Comparison of ENCODE assay signal across 1 cellular context in genomic region chr3:18758047-18758704, GRCh38.
TF ChIP-seq lines count a peak whose summit lies in the region.

No MANE protein-coding gene starts in this region.

TF ChIP-seq in GM23338, 12 proteins besides CTCF, POLR2A, EP300 and RAD21 (continued from another document):
- TF ChIP-seq, protein P1, sequence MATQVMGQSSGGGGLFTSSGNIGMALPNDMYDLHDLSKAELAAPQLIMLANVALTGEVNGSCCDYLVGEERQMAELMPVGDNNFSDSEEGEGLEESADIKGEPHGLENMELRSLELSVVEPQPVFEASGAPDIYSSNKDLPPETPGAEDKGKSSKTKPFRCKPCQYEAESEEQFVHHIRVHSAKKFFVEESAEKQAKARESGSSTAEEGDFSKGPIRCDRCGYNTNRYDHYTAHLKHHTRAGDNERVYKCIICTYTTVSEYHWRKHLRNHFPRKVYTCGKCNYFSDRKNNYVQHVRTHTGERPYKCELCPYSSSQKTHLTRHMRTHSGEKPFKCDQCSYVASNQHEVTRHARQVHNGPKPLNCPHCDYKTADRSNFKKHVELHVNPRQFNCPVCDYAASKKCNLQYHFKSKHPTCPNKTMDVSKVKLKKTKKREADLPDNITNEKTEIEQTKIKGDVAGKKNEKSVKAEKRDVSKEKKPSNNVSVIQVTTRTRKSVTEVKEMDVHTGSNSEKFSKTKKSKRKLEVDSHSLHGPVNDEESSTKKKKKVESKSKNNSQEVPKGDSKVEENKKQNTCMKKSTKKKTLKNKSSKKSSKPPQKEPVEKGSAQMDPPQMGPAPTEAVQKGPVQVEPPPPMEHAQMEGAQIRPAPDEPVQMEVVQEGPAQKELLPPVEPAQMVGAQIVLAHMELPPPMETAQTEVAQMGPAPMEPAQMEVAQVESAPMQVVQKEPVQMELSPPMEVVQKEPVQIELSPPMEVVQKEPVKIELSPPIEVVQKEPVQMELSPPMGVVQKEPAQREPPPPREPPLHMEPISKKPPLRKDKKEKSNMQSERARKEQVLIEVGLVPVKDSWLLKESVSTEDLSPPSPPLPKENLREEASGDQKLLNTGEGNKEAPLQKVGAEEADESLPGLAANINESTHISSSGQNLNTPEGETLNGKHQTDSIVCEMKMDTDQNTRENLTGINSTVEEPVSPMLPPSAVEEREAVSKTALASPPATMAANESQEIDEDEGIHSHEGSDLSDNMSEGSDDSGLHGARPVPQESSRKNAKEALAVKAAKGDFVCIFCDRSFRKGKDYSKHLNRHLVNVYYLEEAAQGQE (IDR thresholded peaks at IDR 0.05; ENCODE audit: unreplicated experiment): no peak
- TF ChIP-seq POLR2AphosphoS5 (IDR thresholded peaks at IDR 0.05; ENCODE audit: low read depth): no peak
